1 cellular context compared by ENCODE assay signal in the genomic region with DNA sequence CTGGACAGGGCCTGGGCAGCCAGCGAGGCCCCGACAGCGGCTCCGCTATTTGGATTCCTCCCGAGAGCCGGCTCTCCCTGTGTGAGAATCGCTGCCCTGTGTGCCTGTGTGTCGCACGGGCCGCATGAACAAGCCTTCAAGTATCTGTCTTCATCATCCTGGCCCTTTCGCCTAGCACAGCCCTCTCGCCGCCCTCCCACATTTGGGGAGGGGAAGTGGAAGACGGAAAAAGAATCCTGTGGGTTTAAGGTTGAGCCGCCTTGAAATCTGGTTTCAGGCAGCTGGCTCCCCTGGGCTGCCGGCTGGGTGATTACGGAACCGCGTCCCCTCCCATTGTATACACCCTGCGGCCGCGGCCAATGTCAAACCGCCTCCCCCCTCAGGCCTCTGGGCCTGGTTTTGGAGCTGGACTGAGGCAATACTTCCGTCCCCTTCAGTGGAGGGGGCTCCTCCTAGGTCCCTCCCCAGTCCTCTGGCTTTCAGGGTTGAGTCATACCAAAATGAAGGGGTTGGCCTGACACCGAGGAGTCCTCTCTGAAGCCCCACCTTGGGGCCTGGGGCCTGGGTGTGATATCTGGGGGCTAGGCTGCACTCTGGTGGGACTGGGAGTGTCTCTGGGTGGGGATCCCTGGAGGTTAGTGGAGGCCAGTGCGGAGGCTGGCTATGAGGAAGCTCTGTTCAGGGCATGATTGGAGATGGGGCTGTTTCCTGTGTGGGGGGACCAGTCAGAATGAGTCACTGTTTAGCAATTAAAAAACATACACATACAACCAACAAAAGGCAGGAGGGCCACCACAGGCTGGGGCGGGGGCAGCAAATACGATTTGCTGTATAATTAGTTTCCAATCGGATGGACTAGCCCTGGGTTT.
TF ChIP-seq lines count a peak whose summit lies in the region.

No MANE protein-coding gene starts in this region.

TF ChIP-seq in HepG2, 621 proteins besides CTCF, POLR2A, EP300 and RAD21 (continued from another document and continues in another):
- TF ChIP-seq ZBTB33 (CRISPR knock-in tag; IDR thresholded peaks at IDR 0.05): no peak
- 0 out of 2 replicates have a peak, but pooled peaks have one; percentile 11 for TF ChIP-seq PAXIP1 (CRISPR knock-in tag; conservative IDR thresholded peaks at IDR 0.05)
- peak; percentile 69; the same call in 1 of the 2 replicates for TF ChIP-seq ZNF431 (CRISPR knock-in tag; IDR thresholded peaks at IDR 0.05; ENCODE audit: borderline replicate concordance, low read depth)
- TF ChIP-seq BHLHE40 (IDR thresholded peaks at IDR 0.05; ENCODE audit: low read length): no peak
- TF ChIP-seq ZNF572 (CRISPR knock-in tag; IDR thresholded peaks at IDR 0.05): no peak
- peak; percentile 6 for TF ChIP-seq HNRNPH1 (optimal IDR thresholded peaks at IDR 0.05; ENCODE audit: low read depth, low read length)
- no peak for TF ChIP-seq SUZ12 (IDR thresholded peaks at IDR 0.05; ENCODE audit: low read depth, low read length)
- TF ChIP-seq KLF15 (CRISPR knock-in tag; IDR thresholded peaks at IDR 0.05; ENCODE audit: borderline replicate concordance): no peak
- TF ChIP-seq NR2F2 (IDR thresholded peaks at IDR 0.05; ENCODE audit: borderline replicate concordance, low read depth): no peak
- TF ChIP-seq CEBPG (CRISPR knock-in tag; IDR thresholded peaks at IDR 0.05): 0 out of 2 replicates have a peak, but pooled peaks have one; percentile 19
- TF ChIP-seq DNMT3B (CRISPR knock-in tag; conservative IDR thresholded peaks at IDR 0.05): no peak
- TF ChIP-seq MAFK (conservative IDR thresholded peaks at IDR 0.05 in 1 of 2, IDR thresholded peaks at IDR 0.05 in 1 of 2; ENCODE audit: low read length in 2 of 2): no peak
- TF ChIP-seq BORCS8-MEF2B (CRISPR knock-in tag; IDR thresholded peaks at IDR 0.05): no peak
- no peak for TF ChIP-seq ZNF652 (CRISPR knock-in tag; IDR thresholded peaks at IDR 0.05; ENCODE audit: borderline replicate concordance, low read depth)
- TF ChIP-seq, protein P1, sequence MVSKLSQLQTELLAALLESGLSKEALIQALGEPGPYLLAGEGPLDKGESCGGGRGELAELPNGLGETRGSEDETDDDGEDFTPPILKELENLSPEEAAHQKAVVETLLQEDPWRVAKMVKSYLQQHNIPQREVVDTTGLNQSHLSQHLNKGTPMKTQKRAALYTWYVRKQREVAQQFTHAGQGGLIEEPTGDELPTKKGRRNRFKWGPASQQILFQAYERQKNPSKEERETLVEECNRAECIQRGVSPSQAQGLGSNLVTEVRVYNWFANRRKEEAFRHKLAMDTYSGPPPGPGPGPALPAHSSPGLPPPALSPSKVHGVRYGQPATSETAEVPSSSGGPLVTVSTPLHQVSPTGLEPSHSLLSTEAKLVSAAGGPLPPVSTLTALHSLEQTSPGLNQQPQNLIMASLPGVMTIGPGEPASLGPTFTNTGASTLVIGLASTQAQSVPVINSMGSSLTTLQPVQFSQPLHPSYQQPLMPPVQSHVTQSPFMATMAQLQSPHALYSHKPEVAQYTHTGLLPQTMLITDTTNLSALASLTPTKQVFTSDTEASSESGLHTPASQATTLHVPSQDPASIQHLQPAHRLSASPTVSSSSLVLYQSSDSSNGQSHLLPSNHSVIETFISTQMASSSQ (IDR thresholded peaks at IDR 0.05; ENCODE audit: low read depth): no peak
- TF ChIP-seq, protein P1 (CRISPR knock-in tag; IDR thresholded peaks at IDR 0.05; ENCODE audit: borderline replicate concordance): 0 out of 2 replicates have a peak, but pooled peaks have one; percentile 7
- TF ChIP-seq RBFOX2 (IDR thresholded peaks at IDR 0.05; ENCODE audit: low read depth, low read length): no peak
- no peak for TF ChIP-seq CREM (IDR thresholded peaks at IDR 0.05)
- TF ChIP-seq CREM (CRISPR knock-in tag; IDR thresholded peaks at IDR 0.05): no peak
- no peak for TF ChIP-seq NCOR1 (IDR thresholded peaks at IDR 0.05; ENCODE audit: borderline replicate concordance, low read length)
- no peak for TF ChIP-seq FOXC1 (CRISPR knock-in tag; IDR thresholded peaks at IDR 0.05; ENCODE audit: borderline replicate concordance)
- no peak for TF ChIP-seq SMC3 (IDR thresholded peaks at IDR 0.05; ENCODE audit: low read length)
- TF ChIP-seq SPEN (CRISPR knock-in tag; IDR thresholded peaks at IDR 0.05; ENCODE audit: low read depth): no peak
- 0 out of 2 replicates have a peak, but pooled peaks have one; percentile 3 for TF ChIP-seq ZMAT3 (CRISPR knock-in tag; conservative IDR thresholded peaks at IDR 0.05)
- no peak for TF ChIP-seq ZNF460 (CRISPR knock-in tag; IDR thresholded peaks at IDR 0.05; ENCODE audit: borderline replicate concordance)
- no peak for TF ChIP-seq ZNF33B (CRISPR knock-in tag; IDR thresholded peaks at IDR 0.05)
- TF ChIP-seq EEA1 (CRISPR knock-in tag; IDR thresholded peaks at IDR 0.05; ENCODE audit: borderline replicate concordance): no peak
- TF ChIP-seq AGO2 (optimal IDR thresholded peaks at IDR 0.05; ENCODE audit: low read depth, low read length): no peak
- no peak for TF ChIP-seq CHCHD3 (CRISPR knock-in tag; IDR thresholded peaks at IDR 0.05)
- TF ChIP-seq USF2 (IDR thresholded peaks at IDR 0.05; ENCODE audit: low read depth, low read length): no peak
- no peak for TF ChIP-seq USF2 (CRISPR knock-in tag; IDR thresholded peaks at IDR 0.05; ENCODE audit: borderline replicate concordance)
- no peak; the same call in 1 of the 2 replicates for TF ChIP-seq ETV5 (CRISPR knock-in tag; IDR thresholded peaks at IDR 0.05; ENCODE audit: borderline replicate concordance)
- TF ChIP-seq TCF12 (IDR thresholded peaks at IDR 0.05): no peak
- no peak for TF ChIP-seq TCF12 (CRISPR knock-in tag; IDR thresholded peaks at IDR 0.05)
- TF ChIP-seq ZNF724P (CRISPR knock-in tag; IDR thresholded peaks at IDR 0.05; ENCODE audit: borderline replicate concordance): no peak
- 0 out of 2 replicates have a peak, but pooled peaks have one; percentile 4 for TF ChIP-seq THAP9 (CRISPR knock-in tag; IDR thresholded peaks at IDR 0.05; ENCODE audit: borderline replicate concordance)
- no peak for TF ChIP-seq PAF1 (CRISPR knock-in tag; IDR thresholded peaks at IDR 0.05)
- TF ChIP-seq ZNF569 (CRISPR knock-in tag; IDR thresholded peaks at IDR 0.05; ENCODE audit: borderline replicate concordance): no peak
- no peak for TF ChIP-seq NFKBIZ (CRISPR knock-in tag; IDR thresholded peaks at IDR 0.05)
- TF ChIP-seq KDM2A (CRISPR knock-in tag; IDR thresholded peaks at IDR 0.05; ENCODE audit: borderline replicate concordance, low read depth): no peak
- TF ChIP-seq, protein P2, sequence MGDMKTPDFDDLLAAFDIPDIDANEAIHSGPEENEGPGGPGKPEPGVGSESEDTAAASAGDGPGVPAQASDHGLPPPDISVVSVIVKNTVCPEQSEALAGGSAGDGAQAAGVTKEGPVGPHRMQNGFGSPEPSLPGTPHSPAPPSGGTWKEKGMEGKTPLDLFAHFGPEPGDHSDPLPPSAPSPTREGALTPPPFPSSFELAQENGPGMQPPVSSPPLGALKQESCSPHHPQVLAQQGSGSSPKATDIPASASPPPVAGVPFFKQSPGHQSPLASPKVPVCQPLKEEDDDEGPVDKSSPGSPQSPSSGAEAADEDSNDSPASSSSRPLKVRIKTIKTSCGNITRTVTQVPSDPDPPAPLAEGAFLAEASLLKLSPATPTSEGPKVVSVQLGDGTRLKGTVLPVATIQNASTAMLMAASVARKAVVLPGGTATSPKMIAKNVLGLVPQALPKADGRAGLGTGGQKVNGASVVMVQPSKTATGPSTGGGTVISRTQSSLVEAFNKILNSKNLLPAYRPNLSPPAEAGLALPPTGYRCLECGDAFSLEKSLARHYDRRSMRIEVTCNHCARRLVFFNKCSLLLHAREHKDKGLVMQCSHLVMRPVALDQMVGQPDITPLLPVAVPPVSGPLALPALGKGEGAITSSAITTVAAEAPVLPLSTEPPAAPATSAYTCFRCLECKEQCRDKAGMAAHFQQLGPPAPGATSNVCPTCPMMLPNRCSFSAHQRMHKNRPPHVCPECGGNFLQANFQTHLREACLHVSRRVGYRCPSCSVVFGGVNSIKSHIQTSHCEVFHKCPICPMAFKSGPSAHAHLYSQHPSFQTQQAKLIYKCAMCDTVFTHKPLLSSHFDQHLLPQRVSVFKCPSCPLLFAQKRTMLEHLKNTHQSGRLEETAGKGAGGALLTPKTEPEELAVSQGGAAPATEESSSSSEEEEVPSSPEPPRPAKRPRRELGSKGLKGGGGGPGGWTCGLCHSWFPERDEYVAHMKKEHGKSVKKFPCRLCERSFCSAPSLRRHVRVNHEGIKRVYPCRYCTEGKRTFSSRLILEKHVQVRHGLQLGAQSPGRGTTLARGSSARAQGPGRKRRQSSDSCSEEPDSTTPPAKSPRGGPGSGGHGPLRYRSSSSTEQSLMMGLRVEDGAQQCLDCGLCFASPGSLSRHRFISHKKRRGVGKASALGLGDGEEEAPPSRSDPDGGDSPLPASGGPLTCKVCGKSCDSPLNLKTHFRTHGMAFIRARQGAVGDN (CRISPR knock-in tag; IDR thresholded peaks at IDR 0.05): no peak
